26 cellular contexts compared by ENCODE assay signal in the genomic region with DNA sequence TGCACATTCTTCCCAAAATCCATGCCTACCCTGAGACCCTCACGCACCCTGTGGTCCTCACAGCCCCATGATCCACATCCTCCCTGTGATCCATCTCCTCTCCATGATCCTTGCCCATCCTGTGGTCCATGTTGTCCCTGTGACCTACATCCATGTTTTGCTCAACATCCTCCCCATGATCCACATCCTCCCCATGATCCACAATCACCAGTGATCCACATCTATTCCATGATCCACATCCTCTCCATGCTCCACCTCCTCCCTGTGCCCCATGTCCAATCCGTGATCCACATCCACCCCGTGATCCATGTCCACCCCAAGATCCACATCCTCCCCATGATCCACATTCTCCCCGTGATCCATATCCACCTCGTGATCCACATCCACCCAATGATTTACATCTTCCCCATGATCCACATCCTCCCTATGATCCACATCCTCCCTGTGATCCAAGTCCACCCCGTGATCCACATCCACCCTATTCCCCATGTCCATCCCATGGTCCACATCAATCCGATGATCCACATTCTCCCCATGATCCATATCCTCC.
"Had no signal": no experiment of that assay in that cellular context is flagged by ENCODE, and none has a peak within 500 bp of the region (broad histone marks: within the 10 kb centered on the region; RNA-seq: fewer than 3 reads in every experiment).

No MANE protein-coding gene starts in this region.

- ATAC-seq: left ventricle myocardium superior; lower lobe of right lung; natural killer cell; psoas muscle; right cardiac atrium; stimulated activated memory B cell treated with anti-CD40 and anti-IgM and Interleukin-4, amounts not matched to agents 10 μg/mL and 1 μg/mL and 100 μg/mL, for 72 hours; stimulated activated naive CD8-positive, alpha-beta T cell treated with anti-CD3 and anti-CD28 coated beads, Interleukin-15, Interleukin-2, amounts not matched to agents 100 U/mL and 50 U/mL, for 24 hours had no signal

- H3K27me3 ChIP-seq: ovary, testis, upper lobe of left lung, uterus had no signal

- H3K9me3 Mint-ChIP-seq: natural killer cell had no signal

- DNase-seq: dermis blood vessel endothelial cell; effector memory CD4-positive, alpha-beta T cell; erythroblast; esophagus squamous epithelium; foreskin melanocyte; head of caudate nucleus; left ventricle myocardium superior; lower lobe of right lung; natural killer cell; occipital lobe; ovary; psoas muscle; right cardiac atrium; spleen; stimulated activated CD4-positive, alpha-beta T cell treated with anti-CD3 and anti-CD28 coated beads, Interleukin-4, amount 100 ng/mL, for 4 hours; stimulated activated naive CD8-positive, alpha-beta T cell treated with anti-CD3 and anti-CD28 coated beads, Interleukin-15, Interleukin-2, amounts not matched to agents 100 U/mL and 50 U/mL, for 24 hours; substantia nigra; testis; upper lobe of left lung; uterus had no signal

- H3K36me3 ChIP-seq: esophagus squamous epithelium, lower lobe of right lung, ovary, spleen, tibial artery, upper lobe of left lung, uterus had no signal

- H3K4me3 ChIP-seq: coronary artery, esophagus squamous epithelium, lower lobe of right lung, ovary, psoas muscle, skin epidermis, spleen, testis, tibial artery, upper lobe of left lung, uterus had no signal

- H3K4me1 ChIP-seq: lower lobe of right lung, psoas muscle, spleen, testis, tibial artery, upper lobe of left lung, uterus had no signal

- H3K36me3 Mint-ChIP-seq: natural killer cell; stimulated activated memory B cell treated with anti-CD40 and anti-IgM and Interleukin-4, amounts not matched to agents 10 μg/mL and 1 μg/mL and 100 μg/mL, for 72 hours had no signal

- FAIRE-seq: endometrium, keratinocyte had no signal

- H3K9me3 ChIP-seq: esophagus squamous epithelium, lower lobe of right lung, ovary, psoas muscle, spleen, testis, tibial artery, upper lobe of left lung, uterus had no signal

- H3K4me3 Mint-ChIP-seq: natural killer cell; stimulated activated memory B cell treated with anti-CD40 and anti-IgM and Interleukin-4, amounts not matched to agents 10 μg/mL and 1 μg/mL and 100 μg/mL, for 72 hours had no signal

- H3K4me1 Mint-ChIP-seq: natural killer cell; stimulated activated memory B cell treated with anti-CD40 and anti-IgM and Interleukin-4, amounts not matched to agents 10 μg/mL and 1 μg/mL and 100 μg/mL, for 72 hours had no signal

- H3K27ac ChIP-seq: coronary artery, esophagus squamous epithelium, lower lobe of right lung, ovary, psoas muscle, skin epidermis, spleen, testis, tibial artery, upper lobe of left lung, uterus had no signal

- H3K27ac Mint-ChIP-seq: natural killer cell; stimulated activated memory B cell treated with anti-CD40 and anti-IgM and Interleukin-4, amounts not matched to agents 10 μg/mL and 1 μg/mL and 100 μg/mL, for 72 hours had no signal
